19 cellular contexts compared by ENCODE assay signal in the genomic region with DNA sequence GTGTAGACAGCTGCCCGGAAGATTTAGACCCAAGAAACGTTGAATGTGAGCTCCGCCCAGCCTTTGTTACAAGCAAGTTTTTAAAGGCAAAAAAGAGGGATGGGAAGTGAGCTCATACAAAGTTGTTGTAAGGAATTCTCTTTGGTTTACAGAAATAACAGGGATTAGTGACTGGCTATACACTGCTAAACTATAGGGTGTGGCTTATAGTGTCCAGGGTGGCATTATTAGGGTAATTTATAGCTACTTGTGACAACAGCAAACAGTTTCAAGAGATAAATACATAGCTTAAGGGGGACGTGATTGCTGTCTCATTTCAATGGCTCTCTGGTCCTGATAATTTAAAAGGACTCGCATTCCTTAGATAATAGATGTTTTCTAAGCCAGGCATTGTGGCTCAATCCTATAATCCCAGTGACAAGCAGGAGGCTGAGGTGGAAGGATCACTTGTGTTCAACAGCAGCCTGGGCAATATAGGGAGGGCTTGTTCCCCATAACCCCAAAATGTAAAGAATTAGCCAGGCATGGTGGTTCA.
DNase-seq lines count a peak whose midpoint lies in the region; ATAC-seq and TF ChIP-seq lines count a peak whose summit lies in the region.
"Had no signal": no experiment of that assay in that cellular context is flagged by ENCODE, and none has a peak within 500 bp of the region (broad histone marks: within the 10 kb centered on the region; RNA-seq: fewer than 3 reads in every experiment).

No MANE protein-coding gene starts in this region.

- in situ Hi-C loops in HAP-1 (cut with MboI; ENCODE audit: low sequenced_read_pairs) = no loop called here

- H3K4me3 ChIP-seq in HAP-1 = no peak overlapping the region
- H3K4me3 ChIP-seq: BLaER1 treated with 17β-estradiol and CSF1 and Interleukin-3, amounts not matched to agents 10 nM and 100 nM had no signal

- H3K27ac Mint-ChIP-seq in progenitor cell of endocrine pancreas = peak overlapping the region; percentile 29
- H3K27ac Mint-ChIP-seq: activated T-helper 1 cell treated with anti-CD3 and anti-CD28 coated beads, Interleukin-12 subunit alpha, Interleukin-12 subunit beta, Interleukin-2, Interleukin-4 antibody, amounts not matched to agents 30 ng/mL and 10 ng/mL and 1 ng/mL, durations not matched to agents 14 hours and 24 hours and 36 hours; T-cell; type B pancreatic cell had no signal

- no peak for ATAC-seq in HG02870 (IDR thresholded peaks at IDR 0.05; ENCODE audit: unreplicated experiment)
- ATAC-seq in Right ventricle myocardium inferior = no peak
- ATAC-seq: T-cell had no signal

- H3K9me3 ChIP-seq in HAP-1 = no peaks in the 10 kb centered on the region
- H3K9me3 ChIP-seq: BLaER1 treated with 17β-estradiol and CSF1 and Interleukin-3, amounts not matched to agents 10 nM and 100 nM had no signal

- DNase-seq in HAP-1 (ENCODE audit: low spot score in 2 of 2) = peak; percentile 79 to 100
- DNase-seq in NCI-H748 treated with DMSO at 0.1 percent for 48 hours (lab: John Stamatoyannopoulos, UW) = peak; percentile 74
- DNase-seq in ecto neural progenitor cell (ENCODE audit: low spot score) = peak; percentile 55
- no peak for DNase-seq in progenitor cell of endocrine pancreas (ENCODE audit: low spot score, unreplicated experiment)
- DNase-seq in stimulated activated naive CD4-positive, alpha-beta T cell treated with Interleukin-2 at 50 U/mL for 16 hours (lab: John Stamatoyannopoulos, UW) = no peak
- DNase-seq in NCI-H774 (lab: John Stamatoyannopoulos, UW) = no peak
- no peak for DNase-seq in Right ventricle myocardium inferior (ENCODE audit: missing footprints)
- DNase-seq: activated CD8-positive, alpha-beta memory T cell treated with anti-CD3 and anti-CD28 coated beads for 24 hours; DMS153; Kasumi-1; NCI-H446 treated with DMSO at 0.1 percent for 48 hours; RPMI8226; T-cell had no signal

- intact Hi-C loops in Right ventricle myocardium inferior (cut with DNase I) = no loop called here

- H3K27me3 Mint-ChIP-seq in progenitor cell of endocrine pancreas = peaks cover 10% of the 10 kb centered on the region
- H3K27me3 Mint-ChIP-seq: central memory CD8-positive, alpha-beta T cell; T-cell; type B pancreatic cell had no signal

- no peaks in the 10 kb centered on the region for H3K9me3 Mint-ChIP-seq in progenitor cell of endocrine pancreas (ENCODE audit: low read depth)
- H3K9me3 Mint-ChIP-seq: activated T-helper 1 cell treated with anti-CD3 and anti-CD28 coated beads, Interleukin-12 subunit alpha, Interleukin-12 subunit beta, Interleukin-2, Interleukin-4 antibody, amounts not matched to agents 30 ng/mL and 10 ng/mL and 1 ng/mL, durations not matched to agents 14 hours and 24 hours and 36 hours; central memory CD8-positive, alpha-beta T cell; T-cell; type B pancreatic cell had no signal

- H3K27me3 ChIP-seq in HAP-1 (ENCODE audit: low read depth) = no peaks in the 10 kb centered on the region
- H3K27me3 ChIP-seq: BLaER1 treated with 17β-estradiol and CSF1 and Interleukin-3, amounts not matched to agents 10 nM and 100 nM had no signal

- H3K4me1 Mint-ChIP-seq in progenitor cell of endocrine pancreas (ENCODE audit: low read depth) = peaks cover 16% of the 10 kb centered on the region
- H3K4me1 Mint-ChIP-seq: central memory CD8-positive, alpha-beta T cell had no signal

- peaks cover 38% of the 10 kb centered on the region for H3K4me1 ChIP-seq in HAP-1
- H3K4me1 ChIP-seq: parathyroid adenoma had no signal

- no peaks in the 10 kb centered on the region for H3K36me3 Mint-ChIP-seq in progenitor cell of endocrine pancreas (ENCODE audit: insufficient read depth)
- H3K36me3 Mint-ChIP-seq: T-cell, type B pancreatic cell had no signal

- no peaks in the 10 kb centered on the region for H3K36me3 ChIP-seq in HAP-1 (replicated peaks)
- H3K36me3 ChIP-seq: BLaER1 treated with 17β-estradiol and CSF1 and Interleukin-3, amounts not matched to agents 10 nM and 100 nM had no signal

- TF ChIP-seq CTCF in progenitor cell of endocrine pancreas (IDR thresholded peaks at IDR 0.05; ENCODE audit: unreplicated experiment) = no peak

- H3K4me3 Mint-ChIP-seq in progenitor cell of endocrine pancreas (ENCODE audit: low read depth) = no peak overlapping the region
- H3K4me3 Mint-ChIP-seq: activated T-helper 1 cell treated with anti-CD3 and anti-CD28 coated beads, Interleukin-12 subunit alpha, Interleukin-12 subunit beta, Interleukin-2, Interleukin-4 antibody, amounts not matched to agents 30 ng/mL and 10 ng/mL and 1 ng/mL, durations not matched to agents 14 hours and 24 hours and 36 hours; central memory CD8-positive, alpha-beta T cell; T-cell; type B pancreatic cell had no signal

Comparison
In these comparisons a context has a peak if more than half of its experiments do, and no peak if none do; other contexts are left out.
1. DNase-seq: peak in HAP-1 (2 of 2), NCI-H748 treated with DMSO at 0.1 percent for 48 hours (single experiment) and ecto neural progenitor cell (single experiment); none in progenitor cell of endocrine pancreas (single experiment), stimulated activated naive CD4-positive, alpha-beta T cell treated with Interleukin-2 at 50 U/mL for 16 hours (single experiment), NCI-H774 (single experiment) and Right ventricle myocardium inferior (single experiment).